Comparison of ENCODE assay signal across 1 cellular context in genomic region chr16:73191111-73192046, GRCh38.
TF ChIP-seq lines count a peak whose summit lies in the region.

No MANE protein-coding gene starts in this region.

TF ChIP-seq in WTC11, 78 proteins besides CTCF, POLR2A, EP300 and RAD21 (continued from another document):
- TF ChIP-seq AR (CRISPR knock-in tag; IDR thresholded peaks at IDR 0.05) (no peak), HMGXB4 (CRISPR knock-in tag; IDR thresholded peaks at IDR 0.05) (no peak), GRHL2 (CRISPR knock-in tag; IDR thresholded peaks at IDR 0.05; ENCODE audit: insufficient replicate concordance, severe bottlenecking) (no peak), ZNF512 (CRISPR knock-in tag; IDR thresholded peaks at IDR 0.05; ENCODE audit: borderline replicate concordance) (no peak), ATF2 (CRISPR knock-in tag; IDR thresholded peaks at IDR 0.05; ENCODE audit: borderline replicate concordance, low read depth) (no peak), ATF1 (CRISPR knock-in tag; IDR thresholded peaks at IDR 0.05) (no peak), KAT7 (CRISPR knock-in tag; IDR thresholded peaks at IDR 0.05; ENCODE audit: borderline replicate concordance) (no peak), STAT6 (CRISPR knock-in tag; conservative IDR thresholded peaks at IDR 0.05; ENCODE audit: low read depth) (no peak), MLX (CRISPR knock-in tag; IDR thresholded peaks at IDR 0.05) (no peak)
TF ChIP-seq in WTC11: peak in this region for 0.
